ENCODE assay signal across 1 cellular context in the genomic region with DNA sequence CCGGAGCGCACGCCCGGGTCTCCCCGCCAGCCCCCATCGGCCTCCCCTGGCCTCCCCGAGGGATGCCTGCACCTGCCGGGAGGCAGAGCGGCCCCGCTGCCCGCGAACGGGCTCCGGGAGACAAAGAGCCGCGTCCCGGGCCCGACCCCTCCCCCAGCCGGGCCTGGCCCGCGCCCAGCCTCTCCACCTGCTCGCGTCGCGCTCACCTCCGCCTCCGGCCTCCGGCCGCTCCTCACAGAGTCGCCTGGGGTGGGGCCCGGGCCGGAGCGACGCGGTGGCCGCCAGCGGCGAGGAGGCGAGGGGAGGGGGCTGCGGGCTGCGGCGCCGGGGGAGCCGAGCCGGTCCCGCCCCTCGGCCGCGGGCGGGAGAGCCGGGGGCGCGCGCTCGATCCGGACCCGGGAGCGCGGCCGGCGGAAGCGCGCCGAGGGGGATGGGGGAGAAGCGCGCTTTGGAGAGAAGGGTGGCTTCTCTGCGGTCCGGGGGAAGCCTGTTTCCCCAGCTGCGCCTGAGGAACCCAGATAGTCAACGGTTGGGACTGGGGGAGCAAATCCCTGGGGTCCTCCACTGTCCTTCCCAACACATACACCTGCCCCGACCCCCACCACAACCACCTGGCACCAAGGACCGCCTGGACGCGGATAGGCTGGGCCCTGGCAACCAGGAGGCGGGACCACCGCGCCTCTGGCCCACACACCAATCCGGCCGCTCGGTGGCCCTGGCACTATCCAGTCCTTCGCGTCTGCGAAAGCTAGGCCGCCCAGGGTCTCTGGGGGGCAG.
A peak's percentile ranks its signal among the peaks of the same experiment; 100 is the strongest.
TF ChIP-seq lines count a peak whose summit lies in the region.

A gene (minus strand): TSS at position 311 of the 777 bp plus-strand sequence. CDS start 701 bp downstream, outside the sequence.

TF ChIP-seq in K562, 482 proteins besides CTCF, POLR2A, EP300 and RAD21 (continued from another document):
- TF ChIP-seq DIDO1 (tag; IDR thresholded peaks at IDR 0.05; ENCODE audit: low read depth) (no peak), NFYB (IDR thresholded peaks at IDR 0.05; ENCODE audit: extremely low read depth, insufficient read length) (peak; percentile 33), ZFP1 (CRISPR knock-in tag; IDR thresholded peaks at IDR 0.05) (no peak), HIVEP1 (CRISPR knock-in tag; IDR thresholded peaks at IDR 0.05) (no peak), ZNF79 (CRISPR knock-in tag; IDR thresholded peaks at IDR 0.05; ENCODE audit: low read depth) (no peak), KLF13 (tag; IDR thresholded peaks at IDR 0.05; ENCODE audit: borderline replicate concordance, low read depth) (no peak), SMARCA4 (IDR thresholded peaks at IDR 0.05) (no peak), PHF21A (IDR thresholded peaks at IDR 0.05; ENCODE audit: borderline replicate concordance, low read depth) (no peak), FUS (optimal IDR thresholded peaks at IDR 0.05; ENCODE audit: low read depth, low read length) (no peak), CC2D1A (IDR thresholded peaks at IDR 0.05) (peak; percentile 98), CBFA2T3 (IDR thresholded peaks at IDR 0.05) (no peak), MEIS2 (IDR thresholded peaks at IDR 0.05; ENCODE audit: partially characterized antibody) (no peak)
- TF ChIP-seq, protein P1, sequence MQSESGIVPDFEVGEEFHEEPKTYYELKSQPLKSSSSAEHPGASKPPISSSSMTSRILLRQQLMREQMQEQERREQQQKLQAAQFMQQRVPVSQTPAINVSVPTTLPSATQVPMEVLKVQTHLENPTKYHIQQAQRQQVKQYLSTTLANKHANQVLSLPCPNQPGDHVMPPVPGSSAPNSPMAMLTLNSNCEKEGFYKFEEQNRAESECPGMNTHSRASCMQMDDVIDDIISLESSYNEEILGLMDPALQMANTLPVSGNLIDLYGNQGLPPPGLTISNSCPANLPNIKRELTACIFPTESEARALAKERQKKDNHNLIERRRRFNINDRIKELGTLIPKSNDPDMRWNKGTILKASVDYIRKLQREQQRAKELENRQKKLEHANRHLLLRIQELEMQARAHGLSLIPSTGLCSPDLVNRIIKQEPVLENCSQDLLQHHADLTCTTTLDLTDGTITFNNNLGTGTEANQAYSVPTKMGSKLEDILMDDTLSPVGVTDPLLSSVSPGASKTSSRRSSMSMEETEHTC (IDR thresholded peaks at IDR 0.05), result no peak
- TF ChIP-seq, protein P2, sequence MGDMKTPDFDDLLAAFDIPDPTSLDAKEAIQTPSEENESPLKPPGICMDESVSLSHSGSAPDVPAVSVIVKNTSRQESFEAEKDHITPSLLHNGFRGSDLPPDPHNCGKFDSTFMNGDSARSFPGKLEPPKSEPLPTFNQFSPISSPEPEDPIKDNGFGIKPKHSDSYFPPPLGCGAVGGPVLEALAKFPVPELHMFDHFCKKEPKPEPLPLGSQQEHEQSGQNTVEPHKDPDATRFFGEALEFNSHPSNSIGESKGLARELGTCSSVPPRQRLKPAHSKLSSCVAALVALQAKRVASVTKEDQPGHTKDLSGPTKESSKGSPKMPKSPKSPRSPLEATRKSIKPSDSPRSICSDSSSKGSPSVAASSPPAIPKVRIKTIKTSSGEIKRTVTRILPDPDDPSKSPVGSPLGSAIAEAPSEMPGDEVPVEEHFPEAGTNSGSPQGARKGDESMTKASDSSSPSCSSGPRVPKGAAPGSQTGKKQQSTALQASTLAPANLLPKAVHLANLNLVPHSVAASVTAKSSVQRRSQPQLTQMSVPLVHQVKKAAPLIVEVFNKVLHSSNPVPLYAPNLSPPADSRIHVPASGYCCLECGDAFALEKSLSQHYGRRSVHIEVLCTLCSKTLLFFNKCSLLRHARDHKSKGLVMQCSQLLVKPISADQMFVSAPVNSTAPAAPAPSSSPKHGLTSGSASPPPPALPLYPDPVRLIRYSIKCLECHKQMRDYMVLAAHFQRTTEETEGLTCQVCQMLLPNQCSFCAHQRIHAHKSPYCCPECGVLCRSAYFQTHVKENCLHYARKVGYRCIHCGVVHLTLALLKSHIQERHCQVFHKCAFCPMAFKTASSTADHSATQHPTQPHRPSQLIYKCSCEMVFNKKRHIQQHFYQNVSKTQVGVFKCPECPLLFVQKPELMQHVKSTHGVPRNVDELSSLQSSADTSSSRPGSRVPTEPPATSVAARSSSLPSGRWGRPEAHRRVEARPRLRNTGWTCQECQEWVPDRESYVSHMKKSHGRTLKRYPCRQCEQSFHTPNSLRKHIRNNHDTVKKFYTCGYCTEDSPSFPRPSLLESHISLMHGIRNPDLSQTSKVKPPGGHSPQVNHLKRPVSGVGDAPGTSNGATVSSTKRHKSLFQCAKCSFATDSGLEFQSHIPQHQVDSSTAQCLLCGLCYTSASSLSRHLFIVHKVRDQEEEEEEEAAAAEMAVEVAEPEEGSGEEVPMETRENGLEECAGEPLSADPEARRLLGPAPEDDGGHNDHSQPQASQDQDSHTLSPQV (IDR thresholded peaks at IDR 0.05), result no peak
- TF ChIP-seq, protein P3, sequence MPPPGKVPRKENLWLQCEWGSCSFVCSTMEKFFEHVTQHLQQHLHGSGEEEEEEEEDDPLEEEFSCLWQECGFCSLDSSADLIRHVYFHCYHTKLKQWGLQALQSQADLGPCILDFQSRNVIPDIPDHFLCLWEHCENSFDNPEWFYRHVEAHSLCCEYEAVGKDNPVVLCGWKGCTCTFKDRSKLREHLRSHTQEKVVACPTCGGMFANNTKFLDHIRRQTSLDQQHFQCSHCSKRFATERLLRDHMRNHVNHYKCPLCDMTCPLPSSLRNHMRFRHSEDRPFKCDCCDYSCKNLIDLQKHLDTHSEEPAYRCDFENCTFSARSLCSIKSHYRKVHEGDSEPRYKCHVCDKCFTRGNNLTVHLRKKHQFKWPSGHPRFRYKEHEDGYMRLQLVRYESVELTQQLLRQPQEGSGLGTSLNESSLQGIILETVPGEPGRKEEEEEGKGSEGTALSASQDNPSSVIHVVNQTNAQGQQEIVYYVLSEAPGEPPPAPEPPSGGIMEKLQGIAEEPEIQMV (tag; conservative IDR thresholded peaks at IDR 0.05; ENCODE audit: low read depth), result peak; percentile 96
- TF ChIP-seq, protein P4, sequence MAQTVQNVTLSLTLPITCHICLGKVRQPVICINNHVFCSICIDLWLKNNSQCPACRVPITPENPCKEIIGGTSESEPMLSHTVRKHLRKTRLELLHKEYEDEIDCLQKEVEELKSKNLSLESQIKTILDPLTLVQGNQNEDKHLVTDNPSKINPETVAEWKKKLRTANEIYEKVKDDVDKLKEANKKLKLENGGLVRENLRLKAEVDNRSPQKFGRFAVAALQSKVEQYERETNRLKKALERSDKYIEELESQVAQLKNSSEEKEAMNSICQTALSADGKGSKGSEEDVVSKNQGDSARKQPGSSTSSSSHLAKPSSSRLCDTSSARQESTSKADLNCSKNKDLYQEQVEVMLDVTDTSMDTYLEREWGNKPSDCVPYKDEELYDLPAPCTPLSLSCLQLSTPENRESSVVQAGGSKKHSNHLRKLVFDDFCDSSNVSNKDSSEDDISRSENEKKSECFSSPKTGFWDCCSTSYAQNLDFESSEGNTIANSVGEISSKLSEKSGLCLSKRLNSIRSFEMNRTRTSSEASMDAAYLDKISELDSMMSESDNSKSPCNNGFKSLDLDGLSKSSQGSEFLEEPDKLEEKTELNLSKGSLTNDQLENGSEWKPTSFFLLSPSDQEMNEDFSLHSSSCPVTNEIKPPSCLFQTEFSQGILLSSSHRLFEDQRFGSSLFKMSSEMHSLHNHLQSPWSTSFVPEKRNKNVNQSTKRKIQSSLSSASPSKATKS (CRISPR knock-in tag; IDR thresholded peaks at IDR 0.05), result no peak
- TF ChIP-seq, protein P5, sequence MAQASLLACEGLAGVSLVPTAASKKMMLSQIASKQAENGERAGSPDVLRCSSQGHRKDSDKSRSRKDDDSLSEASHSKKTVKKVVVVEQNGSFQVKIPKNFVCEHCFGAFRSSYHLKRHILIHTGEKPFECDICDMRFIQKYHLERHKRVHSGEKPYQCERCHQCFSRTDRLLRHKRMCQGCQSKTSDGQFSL (CRISPR knock-in tag; IDR thresholded peaks at IDR 0.05), result no peak
- TF ChIP-seq, protein P5 (tag; IDR thresholded peaks at IDR 0.05), result no peak
TF ChIP-seq in K562: peak in this region for 10.
